Comparison of ENCODE assay signal across 18 cellular contexts in genomic region chr2:218858138-218858445, GRCh38. TPM values are rescaled to one million over a fixed set of nuclear protein-coding genes. Genes with fewer than 3 reads are reported as not detected.
A peak's percentile ranks its signal among the peaks of the same experiment; 100 is the strongest.
DNase-seq lines count a peak whose midpoint lies in the region; ATAC-seq, FAIRE-seq and TF ChIP-seq lines count a peak whose summit lies in the region.
"Had no signal": no experiment of that assay in that cellular context is flagged by ENCODE, and none has a peak within 500 bp of the region (broad histone marks: within the 10 kb centered on the region; RNA-seq: fewer than 3 reads in every experiment).

No MANE protein-coding gene starts in this region.

- H3K79me2 ChIP-seq in HepG2 (ENCODE audit: insufficient read depth, low read length), result no peaks in the 10 kb centered on the region
- no peaks in the 10 kb centered on the region for H3K79me2 ChIP-seq in OCI-LY7 (ENCODE audit: insufficient read depth, low read depth, low read length)

- no peak for TF ChIP-seq RAD21 in HepG2 (CRISPR knock-in tag; IDR thresholded peaks at IDR 0.05)

- POLR2A ChIA-PET in HepG2 (lab: Yijun Ruan, JAX) (no interaction called here), OCI-LY7 (lab: Charles Lee) (no interaction called here)

- H3K4me1 Mint-ChIP-seq in brain, result peaks cover 31% of the 10 kb centered on the region
- peaks cover 8% of the 10 kb centered on the region for H3K4me1 Mint-ChIP-seq in T-helper 2 cell treated with Interferon-gamma antibody and Interleukin-4, amounts not matched to agents 5 μg/mL and 100 μg/mL, for 36 hours (ENCODE audit: low read depth)
- H3K4me1 Mint-ChIP-seq in activated naive CD4-positive, alpha-beta T cell treated with anti-CD3 and anti-CD28 coated beads for 36 hours (ENCODE audit: low read depth), result peaks cover 13% of the 10 kb centered on the region

- WGBS in HepG2 (ENCODE audit: low lambda C conversion rate), result 9% methylated on average over 1 of the region's 1 CpG
- WGBS in right lobe of liver (ENCODE audit: insufficient coverage, low coverage, low lambda C conversion rate, missing lambda C conversion rate), result 30% methylated on average over 1 of the region's 1 CpG
- no CpG with 5 or more reads among the region's 1 CpG for WGBS in neuronal stem cell (ENCODE audit: extremely low coverage in 2 of 2, insufficient read length in 2 of 2, insufficient replicate concordance in 1 of 2), 2 donors

- no peak overlapping the region for H3K14ac ChIP-seq in neuronal stem cell (ENCODE audit: low read length)

- H3K9me2 ChIP-seq in OCI-LY7 (ENCODE audit: insufficient read depth, low read length), result no peaks in the 10 kb centered on the region
- H3K9me2 ChIP-seq: SK-N-SH had no signal

- H3K9me3 Mint-ChIP-seq in brain, result peaks cover 0 to 8% (median 6%) of the 10 kb centered on the region in 5 experiments
- H3K9me3 Mint-ChIP-seq in T-helper 2 cell treated with Interferon-gamma antibody and Interleukin-4, amounts not matched to agents 5 μg/mL and 100 μg/mL, for 36 hours, result no peaks in the 10 kb centered on the region
- H3K9me3 Mint-ChIP-seq in activated naive CD4-positive, alpha-beta T cell treated with anti-CD3 and anti-CD28 coated beads for 36 hours, result no peaks in the 10 kb centered on the region

- TF ChIP-seq POLR2A in HepG2 (IDR thresholded peaks at IDR 0.05; ENCODE audit: insufficient read depth in 1 of 2, low read depth in 2 of 2, low read length in 2 of 2) (no peak), right lobe of liver (IDR thresholded peaks at IDR 0.05) (no peak)

- no peak overlapping the region for H4K8ac ChIP-seq in neuronal stem cell (ENCODE audit: low read depth, low read length)

- CTCF ChIA-PET in HepG2 (lab: Yijun Ruan, JAX; ENCODE audit: low intra/inter-chr PET ratio, low total read pairs) (no interaction called here), OCI-LY7 (lab: Charles Lee; ENCODE audit: unreplicated experiment) (no interaction called here)
- CTCF ChIA-PET in activated naive CD4-positive, alpha-beta T cell treated with anti-CD3 and anti-CD28 coated beads for 36 hours (lab: Charles Lee), result interaction anchor here (2.9 kb wide), 1 partner anchor 40 kb away, joined by 11 read pairs; no protein-coding TSS in a partner anchor

- no peak for TF ChIP-seq CTCF in HepG2 (CRISPR knock-in tag; IDR thresholded peaks at IDR 0.05)
- TF ChIP-seq CTCF in right lobe of liver (IDR thresholded peaks at IDR 0.05), result no peak
- no peak for TF ChIP-seq CTCF in brain (conservative IDR thresholded peaks at IDR 0.05)
- TF ChIP-seq CTCF in OCI-LY7 (conservative IDR thresholded peaks at IDR 0.05; ENCODE audit: low read length), result no peak

- no peak overlapping the region for H3K18ac ChIP-seq in neuronal stem cell (ENCODE audit: low read length)

- no peak overlapping the region for H3K27ac Mint-ChIP-seq in brain
- H3K27ac Mint-ChIP-seq in T-helper 2 cell treated with Interferon-gamma antibody and Interleukin-4, amounts not matched to agents 5 μg/mL and 100 μg/mL, for 36 hours, result no peak overlapping the region
- H3K27ac Mint-ChIP-seq in activated naive CD4-positive, alpha-beta T cell treated with anti-CD3 and anti-CD28 coated beads for 36 hours, result no peak overlapping the region

- TF ChIP-seq EP300 in HepG2 (IDR thresholded peaks at IDR 0.05; ENCODE audit: low read depth in 2 of 2, low read length in 2 of 2) (no peak), HepG2 (CRISPR knock-in tag; IDR thresholded peaks at IDR 0.05; ENCODE audit: borderline replicate concordance) (no peak)

- no peak overlapping the region for H3K4me2 ChIP-seq in HepG2 (ENCODE audit: low read depth, low read length)
- no peak overlapping the region for H3K4me2 ChIP-seq in neuronal stem cell (ENCODE audit: insufficient read depth, low read length, poor library complexity, severe bottlenecking)
- no peak overlapping the region for H3K4me2 ChIP-seq in OCI-LY7 (ENCODE audit: low read length)
- H3K4me2 ChIP-seq: KMS-11 had no signal

- no peak overlapping the region for H3K27ac ChIP-seq in HepG2 (ENCODE audit: extremely low read length, insufficient read depth, low read length)
- no peak overlapping the region for H3K27ac ChIP-seq in right lobe of liver
- no peak overlapping the region for H3K27ac ChIP-seq in neuronal stem cell (replicated peaks; ENCODE audit: low read length)
- H3K27ac ChIP-seq in OCI-LY7 (ENCODE audit: low read depth, low read length, poor library complexity, severe bottlenecking), result no peak overlapping the region
- H3K27ac ChIP-seq: KMS-11, Peyer's patch had no signal

- no peak overlapping the region for H2AK5ac ChIP-seq in neuronal stem cell (ENCODE audit: low read depth, low read length)

- intact Hi-C loops in HepG2 (cut with micrococcal nuclease; ENCODE audit: unreplicated experiment) (no loop called here), right lobe of liver (cut with DNase I) (loop anchor here in 1 of 2 donors (10.0 kb wide), 1 partner anchor 133 kb away; no protein-coding TSS in a partner anchor), OCI-LY7 (cut with micrococcal nuclease; ENCODE audit: unreplicated experiment) (no loop called here)
- intact Hi-C loops in activated naive CD4-positive, alpha-beta T cell treated with anti-CD3 and anti-CD28 coated beads for 36 hours (cut with micrococcal nuclease), result loop anchor here (10.0 kb wide), 1 partner anchor 257 kb away; no protein-coding TSS in a partner anchor

- in situ Hi-C loops in HepG2 (cut with HindIII; ENCODE audit: extremely low pct_ligation_motif_present, low pct_unique_long_range_greater_than_20kb), result no loop called here

- H3K4me3 Mint-ChIP-seq in brain, result peak overlapping the region in 3 of 5 experiments; percentile 27 to 84 (median 81)
- H3K4me3 Mint-ChIP-seq in T-helper 2 cell treated with Interferon-gamma antibody and Interleukin-4, amounts not matched to agents 5 μg/mL and 100 μg/mL, for 36 hours, result no peak overlapping the region
- no peak overlapping the region for H3K4me3 Mint-ChIP-seq in activated naive CD4-positive, alpha-beta T cell treated with anti-CD3 and anti-CD28 coated beads for 36 hours

- peaks cover 18 to 89% of the 10 kb centered on the region in 2 experiments for H3K27me3 ChIP-seq in HepG2 (ENCODE audit: control insufficient read depth in 1 of 2, insufficient read depth in 2 of 2, low read length in 2 of 2)
- H3K27me3 ChIP-seq in right lobe of liver, result peaks cover 0 to 6% of the 10 kb centered on the region in 2 donors
- H3K27me3 ChIP-seq in neuronal stem cell (ENCODE audit: control insufficient read depth in 3 of 3, insufficient read depth in 3 of 3, low read depth in 1 of 3, low read length in 3 of 3), result peaks cover 42 to 94% (median 91%) of the 10 kb centered on the region in 3 experiments

- peaks cover 97% of the 10 kb centered on the region for H3K27me3 Mint-ChIP-seq in brain
- H3K27me3 Mint-ChIP-seq in T-helper 2 cell treated with Interferon-gamma antibody and Interleukin-4, amounts not matched to agents 5 μg/mL and 100 μg/mL, for 36 hours (ENCODE audit: low read depth), result peaks cover 87% of the 10 kb centered on the region
- peaks cover 74% of the 10 kb centered on the region for H3K27me3 Mint-ChIP-seq in activated naive CD4-positive, alpha-beta T cell treated with anti-CD3 and anti-CD28 coated beads for 36 hours (ENCODE audit: low read depth)

- ATAC-seq in HepG2 (no peak), right lobe of liver (no peak)

- H3K4ac ChIP-seq in neuronal stem cell (ENCODE audit: low read length), result no peak overlapping the region

- H3K23ac ChIP-seq in neuronal stem cell (ENCODE audit: low read depth, low read length, poor library complexity), result peak overlapping the region; percentile 43

- peaks cover 32% of the 10 kb centered on the region for H3K4me1 ChIP-seq in HepG2 (ENCODE audit: insufficient read depth, low read length)
- H3K4me1 ChIP-seq in right lobe of liver, result peaks cover 0 to 8% (median 1%) of the 10 kb centered on the region in 4 donors
- H3K4me1 ChIP-seq in neuronal stem cell (ENCODE audit: control insufficient read depth in 2 of 2, insufficient read depth in 1 of 2, low read depth in 1 of 2, low read length in 2 of 2), result peaks cover 12% of the 10 kb centered on the region in 2 donors
- no peaks in the 10 kb centered on the region for H3K4me1 ChIP-seq in OCI-LY7 (ENCODE audit: insufficient read depth, low read length, poor library complexity, severe bottlenecking)

- no peaks in the 10 kb centered on the region; the same call in 1 of the 2 replicates for H4K20me1 ChIP-seq in HepG2 (ENCODE audit: insufficient read depth, low read length)
- H4K20me1 ChIP-seq in OCI-LY7 (ENCODE audit: insufficient read depth, low read length), result no peaks in the 10 kb centered on the region

- no peak overlapping the region for H4K91ac ChIP-seq in neuronal stem cell (ENCODE audit: low read depth, low read length, poor library complexity)

- H2BK12ac ChIP-seq in neuronal stem cell (ENCODE audit: low read length), result no peak overlapping the region

- no peaks in the 10 kb centered on the region for H3K36me3 Mint-ChIP-seq in brain
- H3K36me3 Mint-ChIP-seq in T-helper 2 cell treated with Interferon-gamma antibody and Interleukin-4, amounts not matched to agents 5 μg/mL and 100 μg/mL, for 36 hours (ENCODE audit: low read depth), result no peaks in the 10 kb centered on the region
- no peaks in the 10 kb centered on the region for H3K36me3 Mint-ChIP-seq in activated naive CD4-positive, alpha-beta T cell treated with anti-CD3 and anti-CD28 coated beads for 36 hours (ENCODE audit: low read depth)

- H2AFZ ChIP-seq in HepG2 (ENCODE audit: low read length) (no peak overlapping the region), neuronal stem cell (ENCODE audit: low read length) (no peak overlapping the region), OCI-LY7 (ENCODE audit: low read length) (no peak overlapping the region)

- H3K4me3 ChIP-seq in HepG2 (replicated peaks in 1 of 3; ENCODE audit: insufficient read depth in 1 of 3, low read depth in 2 of 3, low read length in 3 of 3), result no peak overlapping the region
- H3K4me3 ChIP-seq in right lobe of liver, result no peak overlapping the region
- no peak overlapping the region for H3K4me3 ChIP-seq in neuronal stem cell (ENCODE audit: low read length in 2 of 2)
- H3K4me3 ChIP-seq in OCI-LY7 (ENCODE audit: low read depth, low read length, poor library complexity, severe bottlenecking), result no peak overlapping the region
- H3K4me3 ChIP-seq: Peyer's patch had no signal

- BruUV-seq in HepG2 (replicated peaks; lab: Mats Ljungman, UMichigan) (no TSS peak), OCI-LY7 (replicated peaks; lab: Mats Ljungman, UMichigan) (no TSS peak)

- H2BK15ac ChIP-seq in neuronal stem cell (ENCODE audit: low read length), result peak overlapping the region; percentile 45

- H3K9ac ChIP-seq in HepG2 (ENCODE audit: insufficient read depth, low read depth, low read length), result no peak overlapping the region
- no peak overlapping the region for H3K9ac ChIP-seq in neuronal stem cell (ENCODE audit: low read depth, low read length, poor library complexity)
- H3K9ac ChIP-seq: KMS-11, SK-N-SH had no signal

- DNase-seq in HepG2 (ENCODE audit: low spot score) (no peak), right lobe of liver (no peak), neuronal stem cell (ENCODE audit: low spot score) (no peak), hypothalamus (lab: John Stamatoyannopoulos, UW) (no peak), OCI-LY7 (ENCODE audit: low spot score) (no peak)
- DNase-seq in T-helper 2 cell treated with Interferon-gamma antibody and Interleukin-4, amounts not matched to agents 5 μg/mL and 100 μg/mL, for 36 hours (ENCODE audit: low spot score), result no peak
- no peak for DNase-seq in activated naive CD4-positive, alpha-beta T cell treated with anti-CD3 and anti-CD28 coated beads for 36 hours
- DNase-seq: C1 segment of cervical spinal cord, DMS53, NCI-H1436, NCI-H524, Peyer's patch, Right ventricle myocardium superior had no signal

- H2BK5ac ChIP-seq in neuronal stem cell (ENCODE audit: low read length), result no peak overlapping the region

- H3K36me3 ChIP-seq in HepG2 (replicated peaks in 1 of 2; ENCODE audit: control insufficient read depth in 1 of 2, insufficient read depth in 2 of 2, low read length in 2 of 2) (no peaks in the 10 kb centered on the region), right lobe of liver (no peaks in the 10 kb centered on the region), neuronal stem cell (replicated peaks in 1 of 2; ENCODE audit: control insufficient read depth in 2 of 2, insufficient read depth in 2 of 2, low read length in 2 of 2) (no peaks in the 10 kb centered on the region), OCI-LY7 (ENCODE audit: insufficient read depth, low read length) (no peaks in the 10 kb centered on the region)
- H3K36me3 ChIP-seq: Peyer's patch had no signal

- H3K9me3 ChIP-seq in HepG2 (ENCODE audit: low read length) (no peaks in the 10 kb centered on the region), right lobe of liver (no peaks in the 10 kb centered on the region), neuronal stem cell (replicated peaks in 1 of 2; ENCODE audit: control insufficient read depth in 2 of 2, insufficient read depth in 1 of 2, low read depth in 1 of 2, low read length in 2 of 2) (no peaks in the 10 kb centered on the region), OCI-LY7 (ENCODE audit: low read length) (no peaks in the 10 kb centered on the region)
- H3K9me3 ChIP-seq: Peyer's patch, SK-N-SH had no signal

- no peak for FAIRE-seq in HepG2 (lab: Jason Lieb, UNC)

- H2BK120ac ChIP-seq in neuronal stem cell (ENCODE audit: low read depth, low read length), result no peak overlapping the region

- no peaks in the 10 kb centered on the region for H3K79me1 ChIP-seq in neuronal stem cell (ENCODE audit: low read depth, low read length)

RNA-seq across cellular contexts. Expression of gene WNT6, which starts 1.5 kb away (rescaled TPM):
- total RNA-seq in HepG2 (2016; rRNA removed; fragmentation: Illumina TruSeq; extraction: Trizol), result 0.20 TPM in 1 of 2 replicates, not detected in the other
- not detected in 2 replicates for total RNA-seq in HepG2 (2016; cell fraction: cytosol; rRNA removed; fragmentation: Illumina TruSeq; extraction: Trizol; ENCODE audit: low read depth)
- 0.13 TPM in 1 of 2 replicates, not detected in the other for total RNA-seq in HepG2 (2016; cell fraction: insoluble cytoplasmic fraction; rRNA removed; fragmentation: Illumina TruSeq; extraction: Trizol)
- 0.12 TPM in 1 of 2 replicates, not detected in the other for total RNA-seq in HepG2 (2016; cell fraction: membrane; rRNA removed; fragmentation: Illumina TruSeq; extraction: Trizol)
- total RNA-seq in HepG2 (2016; cell fraction: nucleus; rRNA removed; fragmentation: Illumina TruSeq; extraction: Trizol), result not detected in 2 replicates
- 0.09 TPM in 1 of 2 replicates, not detected in the other for polyA plus RNA-seq in HepG2 (2011; rRNA removed)
- polyA plus RNA-seq in HepG2 (2011; cell fraction: cytosol; rRNA removed), result 0.04 and 0.05 TPM in 2 replicates
- polyA plus RNA-seq in HepG2 (2011; cell fraction: nucleus; rRNA removed), result 0.28 and 0.42 TPM in 2 replicates
- polyA plus RNA-seq in HepG2 (2012), result not detected in 2 replicates
- not detected in 2 replicates for polyA plus RNA-seq in HepG2 (2016; cell fraction: cytosol; fragmentation: Illumina TruSeq; extraction: Trizol; ENCODE audit: low read depth)
- polyA plus RNA-seq in HepG2 (2016; cell fraction: insoluble cytoplasmic fraction; fragmentation: Illumina TruSeq; extraction: Trizol; ENCODE audit: low read depth), result not detected in 2 replicates
- 0.10 TPM in 1 of 2 replicates, not detected in the other for polyA plus RNA-seq in HepG2 (2016; cell fraction: membrane; fragmentation: Illumina TruSeq; extraction: Trizol; ENCODE audit: low read depth)
- 0.37 and 0.91 TPM in 2 replicates for polyA plus RNA-seq in HepG2 (2016; cell fraction: nucleus; fragmentation: Illumina TruSeq; extraction: Trizol; ENCODE audit: insufficient read depth, low read depth)
- 0.09 and 0.14 TPM in 2 replicates for polyA minus RNA-seq in HepG2 (2011; rRNA and poly(A)+ RNA removed; ENCODE audit: low replicate concordance)
- not detected in 2 replicates for polyA minus RNA-seq in HepG2 (2011; cell fraction: cytosol; rRNA and poly(A)+ RNA removed)
- polyA minus RNA-seq in HepG2 (2011; cell fraction: nucleus; rRNA and poly(A)+ RNA removed), result not detected in 2 replicates
- total RNA-seq in right lobe of liver, result under 1 TPM in 1 of 6 experiments, not detected in 5; 0.25 TPM
- 0.56 TPM for polyA plus RNA-seq in brain (ENCODE audit: insufficient read depth, low read depth, low replicate concordance)
- not detected for polyA plus RNA-seq in neuronal stem cell (2013, experiment 1 of 2)
- 0.03 TPM for polyA plus RNA-seq in neuronal stem cell (2013, experiment 2 of 2)
- not detected in 2 replicates for total RNA-seq in OCI-LY7 (2014; rRNA removed; shearing (Covaris generic))
- 0.74 and 1.8 TPM in 2 replicates for total RNA-seq in OCI-LY7 (2022)
- not detected for total RNA-seq in activated naive CD4-positive, alpha-beta T cell treated with anti-CD3 and anti-CD28 coated beads for 36 hours
- total RNA-seq: A172, Peyer's patch had no signal

RNA-seq across cellular contexts. Expression of gene WNT10A, which starts 22.6 kb away (rescaled TPM):
- not detected in 2 replicates for total RNA-seq in HepG2 (2016; rRNA removed; fragmentation: Illumina TruSeq; extraction: Trizol)
- 0.20 TPM in 1 of 2 replicates, not detected in the other for total RNA-seq in HepG2 (2016; cell fraction: cytosol; rRNA removed; fragmentation: Illumina TruSeq; extraction: Trizol; ENCODE audit: low read depth)
- total RNA-seq in HepG2 (2016; cell fraction: insoluble cytoplasmic fraction; rRNA removed; fragmentation: Illumina TruSeq; extraction: Trizol), result not detected in 2 replicates
- not detected in 2 replicates for total RNA-seq in HepG2 (2016; cell fraction: membrane; rRNA removed; fragmentation: Illumina TruSeq; extraction: Trizol)
- total RNA-seq in HepG2 (2016; cell fraction: nucleus; rRNA removed; fragmentation: Illumina TruSeq; extraction: Trizol), result not detected in 2 replicates
- polyA plus RNA-seq in HepG2 (2011; rRNA removed), result 0.03 TPM in 1 of 2 replicates, not detected in the other
- polyA plus RNA-seq in HepG2 (2011; cell fraction: cytosol; rRNA removed), result 0.03 TPM in 2 replicates
- 0.12 TPM in 1 of 2 replicates, not detected in the other for polyA plus RNA-seq in HepG2 (2011; cell fraction: nucleus; rRNA removed)
- not detected in 2 replicates for polyA plus RNA-seq in HepG2 (2012)
- 0.07 TPM in 1 of 2 replicates, not detected in the other for polyA plus RNA-seq in HepG2 (2016; cell fraction: cytosol; fragmentation: Illumina TruSeq; extraction: Trizol; ENCODE audit: low read depth)
- not detected in 2 replicates for polyA plus RNA-seq in HepG2 (2016; cell fraction: insoluble cytoplasmic fraction; fragmentation: Illumina TruSeq; extraction: Trizol; ENCODE audit: low read depth)
- not detected in 2 replicates for polyA plus RNA-seq in HepG2 (2016; cell fraction: membrane; fragmentation: Illumina TruSeq; extraction: Trizol; ENCODE audit: low read depth)
- not detected in 2 replicates for polyA plus RNA-seq in HepG2 (2016; cell fraction: nucleus; fragmentation: Illumina TruSeq; extraction: Trizol; ENCODE audit: insufficient read depth, low read depth)
- 0.05 TPM in 1 of 2 replicates, not detected in the other for polyA minus RNA-seq in HepG2 (2011; rRNA and poly(A)+ RNA removed; ENCODE audit: low replicate concordance)
- not detected in 2 replicates for polyA minus RNA-seq in HepG2 (2011; cell fraction: cytosol; rRNA and poly(A)+ RNA removed)
- polyA minus RNA-seq in HepG2 (2011; cell fraction: nucleus; rRNA and poly(A)+ RNA removed), result not detected in 2 replicates
- total RNA-seq in right lobe of liver, result under 1 TPM in 1 of 6 experiments, not detected in 5; 0.31 TPM
- 0.58 TPM for polyA plus RNA-seq in brain (ENCODE audit: insufficient read depth, low read depth, low replicate concordance)
- polyA plus RNA-seq in neuronal stem cell (2013, experiment 1 of 2), result not detected
- not detected for polyA plus RNA-seq in neuronal stem cell (2013, experiment 2 of 2)
- 3.6 and 5.5 TPM in 2 replicates for total RNA-seq in OCI-LY7 (2014; rRNA removed; shearing (Covaris generic))
- 6.4 and 11.4 TPM in 2 replicates for total RNA-seq in OCI-LY7 (2022)
- total RNA-seq in activated naive CD4-positive, alpha-beta T cell treated with anti-CD3 and anti-CD28 coated beads for 36 hours, result 1 to 10 TPM; 1.1 to 1.3 TPM
- total RNA-seq: Right ventricle myocardium superior had no signal

RNA-seq across cellular contexts. Expression of gene PRKAG3, which starts 26.5 kb away (rescaled TPM):
- total RNA-seq in HepG2 (2016; rRNA removed; fragmentation: Illumina TruSeq; extraction: Trizol) (not detected in 2 replicates), right lobe of liver (not detected), OCI-LY7 (2022) (not detected in 2 replicates)
- total RNA-seq in HepG2 (2016; cell fraction: cytosol; rRNA removed; fragmentation: Illumina TruSeq; extraction: Trizol; ENCODE audit: low read depth), result not detected in 2 replicates
- not detected in 2 replicates for total RNA-seq in HepG2 (2016; cell fraction: insoluble cytoplasmic fraction; rRNA removed; fragmentation: Illumina TruSeq; extraction: Trizol)
- not detected in 2 replicates for total RNA-seq in HepG2 (2016; cell fraction: membrane; rRNA removed; fragmentation: Illumina TruSeq; extraction: Trizol)
- not detected in 2 replicates for total RNA-seq in HepG2 (2016; cell fraction: nucleus; rRNA removed; fragmentation: Illumina TruSeq; extraction: Trizol)
- polyA plus RNA-seq in HepG2 (2011; rRNA removed) (not detected in 2 replicates), brain (ENCODE audit: insufficient read depth, low read depth, low replicate concordance) (not detected)
- polyA plus RNA-seq in HepG2 (2011; cell fraction: cytosol; rRNA removed), result not detected in 2 replicates
- not detected in 2 replicates for polyA plus RNA-seq in HepG2 (2011; cell fraction: nucleus; rRNA removed)
- polyA plus RNA-seq in HepG2 (2012), result not detected in 2 replicates
- not detected in 2 replicates for polyA plus RNA-seq in HepG2 (2016; cell fraction: cytosol; fragmentation: Illumina TruSeq; extraction: Trizol; ENCODE audit: low read depth)
- polyA plus RNA-seq in HepG2 (2016; cell fraction: insoluble cytoplasmic fraction; fragmentation: Illumina TruSeq; extraction: Trizol; ENCODE audit: low read depth), result not detected in 2 replicates
- not detected in 2 replicates for polyA plus RNA-seq in HepG2 (2016; cell fraction: membrane; fragmentation: Illumina TruSeq; extraction: Trizol; ENCODE audit: low read depth)
- not detected in 2 replicates for polyA plus RNA-seq in HepG2 (2016; cell fraction: nucleus; fragmentation: Illumina TruSeq; extraction: Trizol; ENCODE audit: insufficient read depth, low read depth)
- 0.32 TPM in 1 of 2 replicates, not detected in the other for polyA minus RNA-seq in HepG2 (2011; rRNA and poly(A)+ RNA removed; ENCODE audit: low replicate concordance)
- not detected in 2 replicates for polyA minus RNA-seq in HepG2 (2011; cell fraction: cytosol; rRNA and poly(A)+ RNA removed)
- polyA minus RNA-seq in HepG2 (2011; cell fraction: nucleus; rRNA and poly(A)+ RNA removed), result not detected in 2 replicates
- not detected for polyA plus RNA-seq in neuronal stem cell (2013, experiment 1 of 2)
- not detected for polyA plus RNA-seq in neuronal stem cell (2013, experiment 2 of 2)
- total RNA-seq in OCI-LY7 (2014; rRNA removed; shearing (Covaris generic)), result not detected in 2 replicates
- not detected for total RNA-seq in activated naive CD4-positive, alpha-beta T cell treated with anti-CD3 and anti-CD28 coated beads for 36 hours
- total RNA-seq: A172, M059J, Peyer's patch, Right ventricle myocardium superior had no signal
- polyA plus RNA-seq: SK-N-SH had no signal

Comparison
In these comparisons a context has a peak if more than half of its experiments do, and no peak if none do; other contexts are left out.
1. H3K4me3 Mint-ChIP-seq: peak in brain (3 of 5); none in T-helper 2 cell treated with Interferon-gamma antibody and Interleukin-4, amounts not matched to agents 5 μg/mL and 100 μg/mL, for 36 hours (single experiment) and activated naive CD4-positive, alpha-beta T cell treated with anti-CD3 and anti-CD28 coated beads for 36 hours (single experiment).